In the genomic region with DNA sequence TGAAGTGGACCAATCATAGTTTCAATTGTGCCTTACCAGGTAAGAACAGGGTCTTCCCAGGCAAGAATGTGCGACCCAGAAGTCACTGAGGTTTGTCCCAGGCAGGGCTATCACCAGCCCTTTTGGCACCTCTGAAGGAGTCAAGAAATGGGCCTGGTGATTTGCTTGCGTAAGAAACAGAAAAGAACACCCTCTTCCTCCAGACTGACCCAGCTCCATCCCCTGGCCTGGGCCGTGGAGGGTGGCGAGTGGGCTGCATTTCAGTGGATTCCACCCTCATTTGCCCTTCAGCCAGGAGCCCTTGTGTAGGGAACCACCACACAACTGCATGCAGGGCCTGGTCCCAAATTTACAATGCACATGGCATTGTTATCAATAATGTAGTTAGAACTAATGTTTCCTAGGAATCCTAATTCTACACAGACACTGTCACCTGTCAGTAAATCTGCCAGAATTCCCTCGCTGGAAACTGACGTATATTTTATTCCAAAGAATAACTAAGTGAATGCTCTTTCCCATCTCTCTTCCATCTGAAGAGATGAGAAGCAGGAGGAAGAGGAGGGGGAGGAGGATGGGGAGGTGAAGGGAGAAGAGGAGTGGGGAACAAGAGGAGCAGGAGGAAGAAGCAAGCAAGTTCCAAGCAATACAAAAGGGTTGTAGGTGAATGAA, we compare ENCODE assay signal across 14 cellular contexts.
"Had no signal": no experiment of that assay in that cellular context is flagged by ENCODE, and none has a peak within 500 bp of the region (broad histone marks: within the 10 kb centered on the region; RNA-seq: fewer than 3 reads in every experiment).

No MANE protein-coding gene starts in this region.

- H3K4me1 ChIP-seq: lower lobe of right lung, upper lobe of right lung had no signal

- DNase-seq: activated CD8-positive, alpha-beta T cell treated with anti-CD3 and anti-CD28 coated beads, Interleukin-2, amount 10 ng/mL, durations not matched to agents 7 days and 5 days; activated naive CD4-positive, alpha-beta T cell treated with anti-CD3 and anti-CD28 coated beads, Interleukin-2, amount 10 ng/mL, durations not matched to agents 7 days and 5 days; amniotic stem cell; brain microvascular endothelial cell; immature natural killer cell; lower lobe of right lung; midbrain; right cardiac atrium; small intestine; T-helper 9 cell; upper lobe of right lung had no signal

- H3K36me3 Mint-ChIP-seq: activated naive CD4-positive, alpha-beta T cell treated with anti-CD3 and anti-CD28 coated beads, Interleukin-2, amount 10 ng/mL, durations not matched to agents 7 days and 5 days; stimulated activated effector memory CD8-positive, alpha-beta T cell treated with anti-CD3 and anti-CD28 coated beads, Interleukin-12 subunit alpha, Interleukin-12 subunit beta, amount 100 ng/mL, for 72 hours had no signal

- H3K27me3 ChIP-seq: brain microvascular endothelial cell, neutrophil, upper lobe of right lung had no signal

- H3K27me3 Mint-ChIP-seq: activated naive CD4-positive, alpha-beta T cell treated with anti-CD3 and anti-CD28 coated beads, Interleukin-2, amount 10 ng/mL, durations not matched to agents 7 days and 5 days had no signal

- ATAC-seq: activated CD8-positive, alpha-beta T cell treated with anti-CD3 and anti-CD28 coated beads, Interleukin-2, amount 10 ng/mL, durations not matched to agents 7 days and 5 days; lower lobe of right lung; right cardiac atrium; stimulated activated effector memory CD8-positive, alpha-beta T cell treated with anti-CD3 and anti-CD28 coated beads, Interleukin-12 subunit alpha, Interleukin-12 subunit beta, amount 100 ng/mL, for 72 hours; upper lobe of right lung had no signal

- H3K27ac ChIP-seq: brain microvascular endothelial cell, lower lobe of right lung, neutrophil, upper lobe of right lung had no signal

- H3K9me3 Mint-ChIP-seq: activated naive CD4-positive, alpha-beta T cell treated with anti-CD3 and anti-CD28 coated beads, Interleukin-2, amount 10 ng/mL, durations not matched to agents 7 days and 5 days; dendritic cell treated with granulocyte-macrophage colony-stimulating factor and Interleukin-4, amounts not matched to agents 40 ng/mL and 50 ng/mL, for 4 days; immature natural killer cell; stimulated activated effector memory CD8-positive, alpha-beta T cell treated with anti-CD3 and anti-CD28 coated beads, Interleukin-12 subunit alpha, Interleukin-12 subunit beta, amount 100 ng/mL, for 72 hours had no signal

- H3K9me3 ChIP-seq: lower lobe of right lung, neutrophil, upper lobe of right lung had no signal

- H3K4me3 ChIP-seq: lower lobe of right lung, upper lobe of right lung had no signal

- H3K36me3 ChIP-seq: brain microvascular endothelial cell, lower lobe of right lung, neutrophil, upper lobe of right lung had no signal

- H3K4me3 Mint-ChIP-seq: activated CD8-positive, alpha-beta T cell treated with anti-CD3 and anti-CD28 coated beads, Interleukin-2, amount 10 ng/mL, durations not matched to agents 7 days and 5 days; activated naive CD4-positive, alpha-beta T cell treated with anti-CD3 and anti-CD28 coated beads, Interleukin-2, amount 10 ng/mL, durations not matched to agents 7 days and 5 days; dendritic cell treated with granulocyte-macrophage colony-stimulating factor and Interleukin-4, amounts not matched to agents 40 ng/mL and 50 ng/mL, for 4 days; stimulated activated effector memory CD8-positive, alpha-beta T cell treated with anti-CD3 and anti-CD28 coated beads, Interleukin-12 subunit alpha, Interleukin-12 subunit beta, amount 100 ng/mL, for 72 hours had no signal

- H3K27ac Mint-ChIP-seq: activated naive CD4-positive, alpha-beta T cell treated with anti-CD3 and anti-CD28 coated beads, Interleukin-2, amount 10 ng/mL, durations not matched to agents 7 days and 5 days; dendritic cell treated with granulocyte-macrophage colony-stimulating factor and Interleukin-4, amounts not matched to agents 40 ng/mL and 50 ng/mL, for 4 days had no signal
